ENCODE assay signal across 9 cellular contexts in genomic region chr19:53308339-53308811, GRCh38. TPM values are rescaled to one million over a fixed set of nuclear protein-coding genes. Genes with fewer than 3 reads are reported as not detected.
DNase-seq lines count a peak whose midpoint lies in the region; ATAC-seq and TF ChIP-seq lines count a peak whose summit lies in the region.
"Had no signal": no experiment of that assay in that cellular context is flagged by ENCODE, and none has a peak within 500 bp of the region (broad histone marks: within the 10 kb centered on the region; RNA-seq: fewer than 3 reads in every experiment).

No MANE protein-coding gene starts in this region.

- H3K79me2 ChIP-seq in OCI-LY7 (ENCODE audit: insufficient read depth, low read depth, low read length), result no peaks in the 10 kb centered on the region

- no peaks in the 10 kb centered on the region for H3K36me3 ChIP-seq in OCI-LY7 (ENCODE audit: insufficient read depth, low read length)
- no peaks in the 10 kb centered on the region for H3K36me3 ChIP-seq in prostate gland
- no peaks in the 10 kb centered on the region for H3K36me3 ChIP-seq in tibial nerve

- TF ChIP-seq EP300 in tibial nerve (IDR thresholded peaks at IDR 0.05), result no peak

- H3K27me3 ChIP-seq in prostate gland (replicated peaks; ENCODE audit: insufficient read depth) (peaks cover 2% of the 10 kb centered on the region), tibial nerve (peaks cover 0 to 31% of the 10 kb centered on the region in 2 donors)

- H3K4me3 ChIP-seq in OCI-LY7 (ENCODE audit: low read depth, low read length, poor library complexity, severe bottlenecking) (no peak overlapping the region), fibroblast of villous mesenchyme (ENCODE audit: low read depth, low read length) (no peak overlapping the region), prostate gland (no peak overlapping the region), tibial nerve (no peak overlapping the region)
- H3K4me3 ChIP-seq: A549 had no signal

- intact Hi-C loops in OCI-LY7 (cut with micrococcal nuclease; ENCODE audit: unreplicated experiment) (no loop called here), prostate gland (cut with DNase I) (no loop called here)

- no peaks in the 10 kb centered on the region for H3K9me2 ChIP-seq in OCI-LY7 (ENCODE audit: insufficient read depth, low read length)

- H3K27ac ChIP-seq in OCI-LY7 (ENCODE audit: low read depth, low read length, poor library complexity, severe bottlenecking), result no peak overlapping the region
- no peak overlapping the region for H3K27ac ChIP-seq in prostate gland
- H3K27ac ChIP-seq in tibial nerve, result no peak overlapping the region
- H3K27ac ChIP-seq: A549 had no signal

- ATAC-seq in HG02588 (IDR thresholded peaks at IDR 0.05; ENCODE audit: unreplicated experiment), result no peak
- ATAC-seq: A549 had no signal

- TF ChIP-seq CTCF in OCI-LY7 (conservative IDR thresholded peaks at IDR 0.05; ENCODE audit: low read length) (0 out of 2 replicates have a peak, but pooled peaks have one; percentile 23), fibroblast of villous mesenchyme (IDR thresholded peaks at IDR 0.05; ENCODE audit: insufficient read depth, low read depth, low read length) (peak; percentile 56), prostate gland (IDR thresholded peaks at IDR 0.05) (peak in 3 of 4 experiments; percentile 38 to 54 (median 45)), tibial nerve (IDR thresholded peaks at IDR 0.05) (peak in 2 of 5 experiments; percentile 17 to 20)

- no peak overlapping the region for H2AFZ ChIP-seq in OCI-LY7 (ENCODE audit: low read length)

- WGBS in prostate gland, result 4% methylated on average over 32 of the region's 32 CpGs
- WGBS in tibial nerve, 2 donors, result 2 to 3% methylated on average over 9 to 29 of the region's 32 CpGs

- POLR2A ChIA-PET in OCI-LY7 (lab: Charles Lee), result no interaction called here

- no peaks in the 10 kb centered on the region for H4K20me1 ChIP-seq in OCI-LY7 (ENCODE audit: insufficient read depth, low read length)

- H3K4me2 ChIP-seq in OCI-LY7 (ENCODE audit: low read length), result no peak overlapping the region
- H3K4me2 ChIP-seq: A549 had no signal

- DNase-seq in NCI-H1694 (lab: John Stamatoyannopoulos, UW) (peak; percentile 4), NCI-H1694 treated with DMSO at 0.1 percent for 48 hours (lab: John Stamatoyannopoulos, UW) (no peak), OCI-LY7 (ENCODE audit: low spot score) (no peak), fibroblast of villous mesenchyme (ENCODE audit: low read depth) (peak; percentile 19), prostate gland (ENCODE audit: low spot score) (peak; percentile 9), tibial nerve (ENCODE audit: low spot score in 2 of 2) (no peak), amniotic stem cell (lab: John Stamatoyannopoulos, UW) (no peak)

- no peak for TF ChIP-seq POLR2A in prostate gland (IDR thresholded peaks at IDR 0.05)
- TF ChIP-seq POLR2A in tibial nerve (IDR thresholded peaks at IDR 0.05), result no peak

- H3K9me3 ChIP-seq in OCI-LY7 (ENCODE audit: low read length) (no peaks in the 10 kb centered on the region), prostate gland (no peaks in the 10 kb centered on the region), tibial nerve (peaks cover 0 to 13% (median 0%) of the 10 kb centered on the region in 4 donors)

- CTCF ChIA-PET in OCI-LY7 (lab: Charles Lee; ENCODE audit: unreplicated experiment), result no interaction called here

- H3K4me1 ChIP-seq in OCI-LY7 (ENCODE audit: insufficient read depth, low read length, poor library complexity, severe bottlenecking) (no peaks in the 10 kb centered on the region), prostate gland (replicated peaks) (no peaks in the 10 kb centered on the region), tibial nerve (peaks cover 0 to 5% (median 0%) of the 10 kb centered on the region in 4 donors)
- H3K4me1 ChIP-seq: A549 had no signal

- BruUV-seq in OCI-LY7 (replicated peaks; lab: Mats Ljungman, UMichigan), result no TSS peak

RNA-seq across cellular contexts. Expression of gene ZNF845, which starts 25.2 kb away (rescaled TPM):
- 7.2 and 7.7 TPM in 2 replicates for total RNA-seq in OCI-LY7 (2014; rRNA removed; shearing (Covaris generic))
- total RNA-seq in OCI-LY7 (2022) (6.8 and 8.0 TPM in 2 replicates), fibroblast of villous mesenchyme (5.5 and 9.5 TPM in 2 replicates), prostate gland (1 to 10 TPM; 6.5 to 7.8 TPM), tibial nerve (10 to 100 TPM in 1 of 4 donors, 1 to 10 TPM in 3; 5.7 to 11.1 (median 7.6) TPM)

RNA-seq across cellular contexts. Expression of gene VN1R4, which starts 40.9 kb away (rescaled TPM):
- not detected in 2 replicates for total RNA-seq in OCI-LY7 (2014; rRNA removed; shearing (Covaris generic))
- not detected in 2 replicates for total RNA-seq in OCI-LY7 (2022)
- not detected in 2 replicates for total RNA-seq in fibroblast of villous mesenchyme
- not detected for total RNA-seq in prostate gland
- not detected for total RNA-seq in tibial nerve

RNA-seq across cellular contexts. Expression of gene VN1R2, which starts 50.3 kb away (rescaled TPM):
- total RNA-seq in OCI-LY7 (2014; rRNA removed; shearing (Covaris generic)), result not detected in 2 replicates
- total RNA-seq in OCI-LY7 (2022) (not detected in 2 replicates), fibroblast of villous mesenchyme (under 0.01 TPM in 1 of 2 replicates, not detected in the other), prostate gland (1 to 10 TPM in 1 of 2 donors, not detected in 1; 1.2 TPM), tibial nerve (not detected)

RNA-seq across cellular contexts. Expression of gene ZNF677, which starts 53.7 kb away (rescaled TPM):
- not detected in 2 replicates for total RNA-seq in OCI-LY7 (2014; rRNA removed; shearing (Covaris generic))
- total RNA-seq in OCI-LY7 (2022) (not detected in 2 replicates), fibroblast of villous mesenchyme (9.3 and 16.4 TPM in 2 replicates), prostate gland (10 to 100 TPM; 28.1 to 35.8 TPM), tibial nerve (10 to 100 TPM; 15.1 to 28.2 (median 20.3) TPM)

RNA-seq across cellular contexts. Expression of gene ZNF525, which starts 57.1 kb away (rescaled TPM):
- 20.2 and 21.0 TPM in 2 replicates for total RNA-seq in OCI-LY7 (2014; rRNA removed; shearing (Covaris generic))
- total RNA-seq in OCI-LY7 (2022), result 21.0 and 23.2 TPM in 2 replicates
- 1.7 and 2.6 TPM in 2 replicates for total RNA-seq in fibroblast of villous mesenchyme
- 10 to 100 TPM in 1 of 2 donors, 1 to 10 TPM in 1; 7.8 to 20.4 TPM for total RNA-seq in prostate gland
- total RNA-seq in tibial nerve, result 1 to 10 TPM; 4.2 to 9.6 (median 7.3) TPM

Comparison
In these comparisons a context has a peak if more than half of its experiments do, and no peak if none do; other contexts are left out.
1. DNase-seq: peak in NCI-H1694 (single experiment), fibroblast of villous mesenchyme (single experiment) and prostate gland (single experiment); none in NCI-H1694 treated with DMSO at 0.1 percent for 48 hours (single experiment), OCI-LY7 (single experiment), tibial nerve (0 of 2) and amniotic stem cell (single experiment).